Comparison of ENCODE assay signal across 31 cellular contexts in the genomic region with DNA sequence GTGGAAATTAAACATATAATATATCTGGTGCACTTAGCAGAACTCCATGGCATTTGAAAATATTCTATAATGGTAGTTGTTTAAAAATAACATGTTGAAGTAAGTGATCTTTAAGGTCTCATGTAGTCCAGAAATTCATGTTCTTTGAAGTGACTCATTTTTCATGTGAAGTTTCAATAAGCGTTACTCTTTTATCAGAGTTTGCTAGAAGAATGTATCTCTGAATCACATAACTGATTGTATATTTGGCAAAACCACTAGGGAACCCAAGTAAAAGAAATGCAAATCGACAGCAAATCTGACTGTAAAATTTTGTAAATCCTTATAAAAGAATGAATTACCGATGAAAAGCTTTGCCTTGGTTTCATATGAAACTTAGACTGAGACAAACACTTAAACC.
"Had no signal": no experiment of that assay in that cellular context is flagged by ENCODE, and none has a peak within 500 bp of the region (broad histone marks: within the 10 kb centered on the region; RNA-seq: fewer than 3 reads in every experiment).

No MANE protein-coding gene starts in this region.

- H3K27me3 ChIP-seq: ascending aorta, cardiac muscle cell had no signal

- H3K4me1 ChIP-seq: ascending aorta had no signal

- H3K27ac ChIP-seq: ascending aorta, cardiac muscle cell, VCaP had no signal

- DNase-seq: activated B cell treated with CpG ODN at 0.5 μM for 24 hours; activated CD4-positive, alpha-beta memory T cell treated with anti-CD3 and anti-CD28 coated beads for 36 hours; activated CD4-positive, alpha-beta T cell treated with anti-CD3 and anti-CD28 coated beads for 4 hours; activated CD4-positive, alpha-beta T cell treated with anti-CD3 and anti-CD28 coated beads, Interleukin-2, amount 10 ng/mL, durations not matched to agents 24 days and 14 days; activated CD4-positive, alpha-beta T cell treated with anti-CD3 and anti-CD28 coated beads, Interleukin-2, amount 50 U/mL, for 1 hour; activated CD4-positive, alpha-beta T cell treated with anti-CD3 and anti-CD28 coated beads, Interleukin-2, amount 50 U/mL, for 4 hours; activated CD4-positive, CD25-positive, alpha-beta regulatory T cell treated with anti-CD3 and anti-CD28 coated beads, Interleukin-2, amount 50 U/mL, for 72 hours; activated CD8-positive, alpha-beta memory T cell treated with anti-CD3 and anti-CD28 coated beads, Interleukin-2, amount 50 U/mL, for 4 hours; activated CD8-positive, alpha-beta T cell treated with anti-CD3 and anti-CD28 coated beads for 36 hours; activated effector memory CD4-positive, alpha-beta T cell treated with anti-CD3 and anti-CD28 coated beads, Interleukin-2, amount 50 U/mL, for 16 hours; activated naive CD4-positive, alpha-beta T cell treated with anti-CD3 and anti-CD28 coated beads, Interleukin-2, amount 10 ng/mL, durations not matched to agents 7 days and 5 days; activated naive CD4-positive, alpha-beta T cell treated with Interleukin-2 at 50 U/mL for 16 hours; activated naive CD8-positive, alpha-beta T cell treated with anti-CD3 and anti-CD28 coated beads, Interleukin-2, amount 10 ng/mL, durations not matched to agents 7 days and 5 days; activated naive CD8-positive, alpha-beta T cell treated with anti-CD3 and anti-CD28 coated beads, Interleukin-2, amount 50 U/mL, for 24 hours; activated T-cell treated with anti-CD3 and anti-CD28 coated beads for 4 hours; activated T-cell treated with anti-CD3 and anti-CD28 coated beads, Interleukin-2, amount 50 U/mL, for 1 hour; activated T-cell treated with anti-CD3 and anti-CD28 coated beads, Interleukin-2, amount 50 U/mL, for 4 hours; amygdala; anterior cingulate cortex; central memory CD4-positive, alpha-beta T cell; T-helper 1 cell; T-helper 9 cell had no signal

- H3K36me3 ChIP-seq: ascending aorta, cardiac muscle cell had no signal

- ATAC-seq: activated CD8-positive, alpha-beta T cell treated with anti-CD3 and anti-CD28 coated beads for 36 hours; activated naive CD8-positive, alpha-beta T cell treated with anti-CD3 and anti-CD28 coated beads, Interleukin-2, amount 50 U/mL, for 24 hours; activated T-cell treated with anti-CD3 and anti-CD28 coated beads, Interleukin-2, amount 50 U/mL, for 4 hours had no signal

- H3K36me3 Mint-ChIP-seq: activated CD4-positive, alpha-beta memory T cell treated with anti-CD3 and anti-CD28 coated beads for 36 hours; activated naive CD4-positive, alpha-beta T cell treated with anti-CD3 and anti-CD28 coated beads, Interleukin-2, amount 10 ng/mL, durations not matched to agents 7 days and 5 days; activated naive CD4-positive, alpha-beta T cell treated with anti-CD3 and anti-CD28 coated beads, Interleukin-2, amount 50 U/mL, for 24 hours; activated naive CD8-positive, alpha-beta T cell; activated naive CD8-positive, alpha-beta T cell treated with anti-CD3 and anti-CD28 coated beads, Interleukin-2, amount 10 ng/mL, durations not matched to agents 7 days and 5 days; brain had no signal

- H3K27ac Mint-ChIP-seq: activated B cell treated with CpG ODN at 0.5 μM for 24 hours; activated CD4-positive, alpha-beta memory T cell treated with anti-CD3 and anti-CD28 coated beads for 36 hours; activated CD4-positive, alpha-beta T cell treated with anti-CD3 and anti-CD28 coated beads, Interleukin-2, amount 10 ng/mL, durations not matched to agents 24 days and 14 days; activated CD8-positive, alpha-beta T cell treated with anti-CD3 and anti-CD28 coated beads for 36 hours; activated naive CD4-positive, alpha-beta T cell treated with anti-CD3 and anti-CD28 coated beads, Interleukin-2, amount 10 ng/mL, durations not matched to agents 7 days and 5 days; activated naive CD4-positive, alpha-beta T cell treated with anti-CD3 and anti-CD28 coated beads, Interleukin-2, amount 50 U/mL, for 24 hours; activated naive CD8-positive, alpha-beta T cell; activated naive CD8-positive, alpha-beta T cell treated with anti-CD3 and anti-CD28 coated beads, Interleukin-2, amount 10 ng/mL, durations not matched to agents 7 days and 5 days; activated naive CD8-positive, alpha-beta T cell treated with anti-CD3 and anti-CD28 coated beads, Interleukin-2, amount 50 U/mL, for 24 hours; activated T-helper 1 cell treated with anti-CD3 and anti-CD28 coated beads, Interleukin-12 subunit alpha, Interleukin-12 subunit beta, Interleukin-2, Interleukin-4 antibody, amounts not matched to agents 30 ng/mL and 10 ng/mL and 1 ng/mL, durations not matched to agents 14 hours and 24 hours and 36 hours; T-helper 1 cell treated with Interleukin-12 subunit alpha and Interleukin-12 subunit beta and Interleukin-4 antibody, amounts not matched to agents 30 μg/mL and 1 μg/mL, for 36 hours; T-helper 2 cell treated with Interferon-gamma antibody and Interleukin-4, amounts not matched to agents 5 μg/mL and 100 μg/mL, for 36 hours had no signal

- H3K4me1 Mint-ChIP-seq: activated B cell treated with CpG ODN at 0.5 μM for 24 hours; activated CD4-positive, alpha-beta T cell treated with anti-CD3 and anti-CD28 coated beads, Interleukin-2, amount 10 ng/mL, durations not matched to agents 24 days and 14 days; activated naive CD4-positive, alpha-beta T cell treated with anti-CD3 and anti-CD28 coated beads, Interleukin-2, amount 10 ng/mL, durations not matched to agents 7 days and 5 days; activated naive CD4-positive, alpha-beta T cell treated with anti-CD3 and anti-CD28 coated beads, Interleukin-2, amount 50 U/mL, for 24 hours; activated naive CD8-positive, alpha-beta T cell treated with anti-CD3 and anti-CD28 coated beads, Interleukin-2, amount 10 ng/mL, durations not matched to agents 7 days and 5 days; activated naive CD8-positive, alpha-beta T cell treated with anti-CD3 and anti-CD28 coated beads, Interleukin-2, amount 50 U/mL, for 24 hours had no signal

- H3K9me3 Mint-ChIP-seq: activated CD4-positive, alpha-beta memory T cell treated with anti-CD3 and anti-CD28 coated beads for 36 hours; activated CD4-positive, alpha-beta T cell treated with anti-CD3 and anti-CD28 coated beads, Interleukin-2, amount 10 ng/mL, durations not matched to agents 24 days and 14 days; activated CD8-positive, alpha-beta T cell treated with anti-CD3 and anti-CD28 coated beads for 36 hours; activated naive CD4-positive, alpha-beta T cell treated with anti-CD3 and anti-CD28 coated beads, Interleukin-2, amount 10 ng/mL, durations not matched to agents 7 days and 5 days; activated naive CD4-positive, alpha-beta T cell treated with anti-CD3 and anti-CD28 coated beads, Interleukin-2, amount 50 U/mL, for 24 hours; activated naive CD8-positive, alpha-beta T cell treated with anti-CD3 and anti-CD28 coated beads, Interleukin-2, amount 10 ng/mL, durations not matched to agents 7 days and 5 days; activated naive CD8-positive, alpha-beta T cell treated with anti-CD3 and anti-CD28 coated beads, Interleukin-2, amount 50 U/mL, for 24 hours; activated T-cell treated with anti-CD3 and anti-CD28 coated beads, Interleukin-2, amount 50 U/mL, for 4 hours; T-helper 1 cell treated with Interleukin-12 subunit alpha and Interleukin-12 subunit beta and Interleukin-4 antibody, amounts not matched to agents 30 μg/mL and 1 μg/mL, for 36 hours had no signal

- H3K4me3 Mint-ChIP-seq: activated B cell treated with CpG ODN at 0.5 μM for 24 hours; activated CD4-positive, alpha-beta memory T cell treated with anti-CD3 and anti-CD28 coated beads for 36 hours; activated CD4-positive, alpha-beta T cell treated with anti-CD3 and anti-CD28 coated beads, Interleukin-2, amount 10 ng/mL, durations not matched to agents 24 days and 14 days; activated CD8-positive, alpha-beta T cell treated with anti-CD3 and anti-CD28 coated beads for 36 hours; activated naive CD4-positive, alpha-beta T cell treated with anti-CD3 and anti-CD28 coated beads, Interleukin-2, amount 10 ng/mL, durations not matched to agents 7 days and 5 days; activated naive CD4-positive, alpha-beta T cell treated with anti-CD3 and anti-CD28 coated beads, Interleukin-2, amount 50 U/mL, for 24 hours; activated naive CD8-positive, alpha-beta T cell; activated naive CD8-positive, alpha-beta T cell treated with anti-CD3 and anti-CD28 coated beads, Interleukin-2, amount 10 ng/mL, durations not matched to agents 7 days and 5 days; activated naive CD8-positive, alpha-beta T cell treated with anti-CD3 and anti-CD28 coated beads, Interleukin-2, amount 50 U/mL, for 24 hours; activated T-cell treated with anti-CD3 and anti-CD28 coated beads, Interleukin-2, amount 50 U/mL, for 4 hours; activated T-helper 1 cell treated with anti-CD3 and anti-CD28 coated beads, Interleukin-12 subunit alpha, Interleukin-12 subunit beta, Interleukin-2, Interleukin-4 antibody, amounts not matched to agents 30 ng/mL and 10 ng/mL and 1 ng/mL, durations not matched to agents 14 hours and 24 hours and 36 hours; brain; T-helper 1 cell treated with Interleukin-12 subunit alpha and Interleukin-12 subunit beta and Interleukin-4 antibody, amounts not matched to agents 30 μg/mL and 1 μg/mL, for 36 hours; T-helper 2 cell treated with Interferon-gamma antibody and Interleukin-4, amounts not matched to agents 5 μg/mL and 100 μg/mL, for 36 hours had no signal

- H3K9me3 ChIP-seq: ascending aorta had no signal

- H3K4me3 ChIP-seq: ascending aorta, cardiac muscle cell had no signal

- H3K27me3 Mint-ChIP-seq: activated B cell treated with CpG ODN at 0.5 μM for 24 hours; activated CD4-positive, alpha-beta T cell treated with anti-CD3 and anti-CD28 coated beads, Interleukin-2, amount 10 ng/mL, durations not matched to agents 24 days and 14 days; activated CD8-positive, alpha-beta T cell treated with anti-CD3 and anti-CD28 coated beads for 36 hours; activated naive CD4-positive, alpha-beta T cell treated with anti-CD3 and anti-CD28 coated beads, Interleukin-2, amount 10 ng/mL, durations not matched to agents 7 days and 5 days; activated naive CD8-positive, alpha-beta T cell treated with anti-CD3 and anti-CD28 coated beads, Interleukin-2, amount 50 U/mL, for 24 hours; brain had no signal
